In genomic region chr11:72962717-72963116, GRCh38 we compare ENCODE assay signal across 17 cellular contexts.
A peak's percentile ranks its signal among the peaks of the same experiment; 100 is the strongest.
DNase-seq lines count a peak whose midpoint lies in the region; ATAC-seq and TF ChIP-seq lines count a peak whose summit lies in the region.
"Had no signal": no experiment of that assay in that cellular context is flagged by ENCODE, and none has a peak within 500 bp of the region (broad histone marks: within the 10 kb centered on the region; RNA-seq: fewer than 3 reads in every experiment).

No MANE protein-coding gene starts in this region.

- no peak for ATAC-seq in stimulated activated naive CD8-positive, alpha-beta T cell treated with anti-CD3 and anti-CD28 coated beads, Interleukin-15, amount 100 ng/mL, for 72 hours
- no peak for ATAC-seq in stimulated activated naive CD8-positive, alpha-beta T cell treated with anti-CD3 and anti-CD28 coated beads, Interleukin-15, Interleukin-2, amounts not matched to agents 100 U/mL and 50 U/mL, for 24 hours
- no peak for ATAC-seq in stimulated activated memory B cell treated with anti-CD40 and anti-IgM and Interleukin-4, amounts not matched to agents 10 μg/mL and 1 μg/mL and 100 μg/mL, for 72 hours
- ATAC-seq: A549 had no signal

- peak overlapping the region; percentile 74 to 91 for H3K27ac Mint-ChIP-seq in stimulated activated naive CD8-positive, alpha-beta T cell treated with anti-CD3 and anti-CD28 coated beads, Interleukin-15, amount 100 ng/mL, for 72 hours
- H3K27ac Mint-ChIP-seq in chondrocyte (ENCODE audit: unreplicated experiment): peak overlapping the region; percentile 75
- H3K27ac Mint-ChIP-seq in stimulated activated memory B cell treated with anti-CD40 and anti-IgM and Interleukin-4, amounts not matched to agents 10 μg/mL and 1 μg/mL and 100 μg/mL, for 72 hours: no peak overlapping the region

- no peak for TF ChIP-seq POLR2A in ovary (IDR thresholded peaks at IDR 0.05)

- TF ChIP-seq CTCF in chondrocyte (IDR thresholded peaks at IDR 0.05) (no peak), ovary (IDR thresholded peaks at IDR 0.05) (no peak)

- H3K4me3 ChIP-seq in ovary: no peak overlapping the region
- H3K4me3 ChIP-seq: A549, MG63, PC-9 had no signal

- no peaks in the 10 kb centered on the region for H3K4me1 ChIP-seq in ovary (ENCODE audit: insufficient read depth)

- H3K36me3 ChIP-seq in ovary: no peaks in the 10 kb centered on the region
- H3K36me3 ChIP-seq: MG63 had no signal

- peaks cover 9% of the 10 kb centered on the region for H3K36me3 Mint-ChIP-seq in chondrocyte (ENCODE audit: low read depth)
- peaks cover 75% of the 10 kb centered on the region for H3K36me3 Mint-ChIP-seq in stimulated activated memory B cell treated with anti-CD40 and anti-IgM and Interleukin-4, amounts not matched to agents 10 μg/mL and 1 μg/mL and 100 μg/mL, for 72 hours

- peaks cover 30% of the 10 kb centered on the region for H3K4me1 Mint-ChIP-seq in stimulated activated naive CD8-positive, alpha-beta T cell treated with anti-CD3 and anti-CD28 coated beads, Interleukin-15, amount 100 ng/mL, for 72 hours
- H3K4me1 Mint-ChIP-seq in chondrocyte (ENCODE audit: low read depth): peaks cover 15% of the 10 kb centered on the region
- H3K4me1 Mint-ChIP-seq in stimulated activated memory B cell treated with anti-CD40 and anti-IgM and Interleukin-4, amounts not matched to agents 10 μg/mL and 1 μg/mL and 100 μg/mL, for 72 hours: peaks cover 31% of the 10 kb centered on the region

- no peaks in the 10 kb centered on the region for H3K27me3 ChIP-seq in ovary
- H3K27me3 ChIP-seq: MG63 had no signal

- no peaks in the 10 kb centered on the region for H3K9me3 ChIP-seq in ovary
- H3K9me3 ChIP-seq: A549, MG63 had no signal

- no peaks in the 10 kb centered on the region for H3K27me3 Mint-ChIP-seq in stimulated activated naive CD8-positive, alpha-beta T cell treated with anti-CD3 and anti-CD28 coated beads, Interleukin-15, amount 100 ng/mL, for 72 hours
- no peaks in the 10 kb centered on the region for H3K27me3 Mint-ChIP-seq in chondrocyte (ENCODE audit: low read depth)
- H3K27me3 Mint-ChIP-seq in stimulated activated memory B cell treated with anti-CD40 and anti-IgM and Interleukin-4, amounts not matched to agents 10 μg/mL and 1 μg/mL and 100 μg/mL, for 72 hours: no peaks in the 10 kb centered on the region

- H3K4me3 Mint-ChIP-seq in stimulated activated naive CD8-positive, alpha-beta T cell treated with anti-CD3 and anti-CD28 coated beads, Interleukin-15, amount 100 ng/mL, for 72 hours: no peak overlapping the region
- no peak overlapping the region for H3K4me3 Mint-ChIP-seq in chondrocyte (ENCODE audit: unreplicated experiment)
- no peak overlapping the region for H3K4me3 Mint-ChIP-seq in stimulated activated memory B cell treated with anti-CD40 and anti-IgM and Interleukin-4, amounts not matched to agents 10 μg/mL and 1 μg/mL and 100 μg/mL, for 72 hours

- intact Hi-C loops in ovary (cut with DNase I): no loop called here

- no peaks in the 10 kb centered on the region for H3K9me3 Mint-ChIP-seq in stimulated activated naive CD8-positive, alpha-beta T cell treated with anti-CD3 and anti-CD28 coated beads, Interleukin-15, amount 100 ng/mL, for 72 hours
- no peaks in the 10 kb centered on the region for H3K9me3 Mint-ChIP-seq in chondrocyte (ENCODE audit: low read depth)
- H3K9me3 Mint-ChIP-seq in stimulated activated memory B cell treated with anti-CD40 and anti-IgM and Interleukin-4, amounts not matched to agents 10 μg/mL and 1 μg/mL and 100 μg/mL, for 72 hours: no peaks in the 10 kb centered on the region

- TF ChIP-seq EP300 in ovary (IDR thresholded peaks at IDR 0.05): no peak

- DNase-seq in stimulated activated naive CD8-positive, alpha-beta T cell treated with anti-CD3 and anti-CD28 coated beads, Interleukin-15, amount 100 ng/mL, for 72 hours: no peak
- no peak for DNase-seq in stimulated activated naive CD8-positive, alpha-beta T cell treated with anti-CD3 and anti-CD28 coated beads, Interleukin-15, Interleukin-2, amounts not matched to agents 100 U/mL and 50 U/mL, for 24 hours
- DNase-seq in OCI-M1 (lab: John Stamatoyannopoulos, UW) (peak; percentile 79), chondrocyte (ENCODE audit: low spot score) (no peak), NCI-H1436 treated with DMSO at 0.1 percent for 48 hours (lab: John Stamatoyannopoulos, UW) (no peak), ovary (no peak)
- DNase-seq: Calu3, DMS79 treated with DMSO at 0.1 percent for 48 hours, KG1, MG63, NCI-H1694, NCI-H2029 treated with DMSO at 0.1 percent for 48 hours, PC-9, SHP77 treated with DMSO at 0.1 percent for 48 hours had no signal

- H3K27ac ChIP-seq in ovary: no peak overlapping the region
- H3K27ac ChIP-seq: C4-2B, PC-9 had no signal
